In genomic region chr2:231110551-231110950, GRCh38 we compare ENCODE assay signal across 15 cellular contexts. TPM values are rescaled to one million over a fixed set of nuclear protein-coding genes. Genes with fewer than 3 reads are reported as not detected.
A peak's percentile ranks its signal among the peaks of the same experiment; 100 is the strongest.
DNase-seq lines count a peak whose midpoint lies in the region; ATAC-seq, FAIRE-seq and TF ChIP-seq lines count a peak whose summit lies in the region.
"Had no signal": no experiment of that assay in that cellular context is flagged by ENCODE, and none has a peak within 500 bp of the region (broad histone marks: within the 10 kb centered on the region; RNA-seq: fewer than 3 reads in every experiment).

No MANE protein-coding gene starts in this region.

- no peaks in the 10 kb centered on the region for H3K9me1 ChIP-seq in endothelial cell of umbilical vein (replicated peaks; ENCODE audit: control insufficient read depth, extremely low read depth, insufficient read depth, low read length)

- H3K27me3 ChIP-seq in endothelial cell of umbilical vein (ENCODE audit: control insufficient read depth in 2 of 2, insufficient read depth in 2 of 2, low read length in 2 of 2), result no peaks in the 10 kb centered on the region

- BruUV-seq in endothelial cell of umbilical vein (replicated peaks; lab: Mats Ljungman, UMichigan), result no TSS peak

- DNase-seq in AG09309 (ENCODE audit: low read depth) (no peak), M059J (ENCODE audit: low read depth) (peak; percentile 55), endothelial cell of umbilical vein (ENCODE audit: low read depth, low spot score) (peak; percentile 84), mucosa of descending colon (no peak), NCI-H2107 (lab: John Stamatoyannopoulos, UW) (no peak), occipital lobe (lab: John Stamatoyannopoulos, UW) (no peak), iPS-NIHi7 (ENCODE audit: extremely low spot score) (no peak), ecto neural progenitor cell (ENCODE audit: low spot score) (no peak)
- DNase-seq: amniotic stem cell; CD4-positive, CD25-positive, alpha-beta regulatory T cell; NCI-H524 had no signal

- dilution Hi-C loops in endothelial cell of umbilical vein (cut with MboI; ENCODE audit: extremely low pct_ligation_motif_present, low sequenced_read_pairs), result no loop called here

- H3K4me1 ChIP-seq in endothelial cell of umbilical vein (ENCODE audit: control insufficient read depth, extremely low read depth, insufficient read depth, low read length) (peaks cover 12% of the 10 kb centered on the region), mucosa of descending colon (ENCODE audit: low read depth) (no peaks in the 10 kb centered on the region)

- H3K9me3 ChIP-seq in endothelial cell of umbilical vein (replicated peaks; ENCODE audit: control insufficient read depth, insufficient read depth, low read length), result no peaks in the 10 kb centered on the region
- H3K9me3 ChIP-seq in mucosa of descending colon, result no peaks in the 10 kb centered on the region

- no peak overlapping the region for H3K4me2 ChIP-seq in endothelial cell of umbilical vein (ENCODE audit: insufficient read depth, low read length)

- no peak for FAIRE-seq in endothelial cell of umbilical vein (lab: Jason Lieb, UNC)
- FAIRE-seq: GM12891, urothelium cell line had no signal

- no peak overlapping the region for H3K4me3 ChIP-seq in AG09309 (ENCODE audit: control insufficient read depth, low read depth, low read length)
- no peak overlapping the region for H3K4me3 ChIP-seq in endothelial cell of umbilical vein (replicated peaks in 1 of 3; ENCODE audit: insufficient read depth in 1 of 3, low read depth in 1 of 3, low read length in 3 of 3)
- no peak overlapping the region for H3K4me3 ChIP-seq in mucosa of descending colon

- TF ChIP-seq POLR2A in endothelial cell of umbilical vein (IDR thresholded peaks at IDR 0.05; ENCODE audit: low read depth, low read length), result no peak

- no peaks in the 10 kb centered on the region for H4K20me1 ChIP-seq in endothelial cell of umbilical vein (replicated peaks; ENCODE audit: control insufficient read depth, extremely low read depth, insufficient read depth, low read length)

- peaks cover 12% of the 10 kb centered on the region for H3K79me2 ChIP-seq in endothelial cell of umbilical vein (ENCODE audit: control insufficient read depth, insufficient read depth, low read length)

- peaks cover 9 to 15% of the 10 kb centered on the region in 2 experiments for H3K36me3 ChIP-seq in endothelial cell of umbilical vein (ENCODE audit: control insufficient read depth in 2 of 2, extremely low read depth in 1 of 2, insufficient read depth in 2 of 2, low read length in 2 of 2)
- H3K36me3 ChIP-seq in mucosa of descending colon (ENCODE audit: low read depth), result no peaks in the 10 kb centered on the region

- peak; percentile 64 for ATAC-seq in mucosa of descending colon

- H3K9ac ChIP-seq in endothelial cell of umbilical vein (replicated peaks; ENCODE audit: extremely low read depth, insufficient read depth, low read length), result no peak overlapping the region

- CTCF ChIA-PET in endothelial cell of umbilical vein (lab: Charles Lee), result interaction anchor here (0.6 to 5.6 kb wide), 27 partner anchors 11 to 354 kb away, joined by 3 to 116 read pairs (median 6); partner anchors contain the start of genes ARMC9, HTR2B and NCL

- no peak overlapping the region for H2AFZ ChIP-seq in endothelial cell of umbilical vein (ENCODE audit: low read depth, low read length)

- TF ChIP-seq CTCF in AG09309 (IDR thresholded peaks at IDR 0.05; ENCODE audit: control insufficient read depth, insufficient read depth, low read depth, low read length, missing control alignments), result peak; percentile 22
- peak; percentile 15 to 30 for TF ChIP-seq CTCF in endothelial cell of umbilical vein (IDR thresholded peaks at IDR 0.05; ENCODE audit: extremely low read depth in 1 of 2, insufficient read depth in 1 of 2, low read depth in 1 of 2, low read length in 2 of 2)
- no peak for TF ChIP-seq CTCF in mucosa of descending colon (IDR thresholded peaks at IDR 0.05)

- POLR2A ChIA-PET in endothelial cell of umbilical vein (lab: Charles Lee), result no interaction called here

- H3K27ac ChIP-seq in endothelial cell of umbilical vein (ENCODE audit: insufficient read depth, low read depth, low read length), result no peak overlapping the region

- intact Hi-C loops in endothelial cell of umbilical vein (cut with micrococcal nuclease) (loop anchor here (1.0 to 2.0 kb wide), 3 partner anchors 58 to 302 kb away; no protein-coding TSS in a partner anchor), mucosa of descending colon (cut with DNase I, micrococcal nuclease) (no loop called here)

TF ChIP-seq in endothelial cell of umbilical vein, 7 proteins besides CTCF, POLR2A, EP300 and RAD21:
- no peak for TF ChIP-seq FOS (IDR thresholded peaks at IDR 0.05; ENCODE audit: borderline replicate concordance, insufficient read depth, low read length)
- TF ChIP-seq EZH2 (IDR thresholded peaks at IDR 0.05; ENCODE audit: borderline replicate concordance, low read depth, low read length, severe bottlenecking), result no peak
- no peak for TF ChIP-seq MYC (IDR thresholded peaks at IDR 0.05; ENCODE audit: low read depth, low read length)
- no peak for TF ChIP-seq MAX (IDR thresholded peaks at IDR 0.05; ENCODE audit: insufficient read depth, insufficient read length)
- no peak for TF ChIP-seq GATA2 (IDR thresholded peaks at IDR 0.05; ENCODE audit: insufficient read depth, insufficient read length, low read depth, low read length)
- TF ChIP-seq JUN (IDR thresholded peaks at IDR 0.05; ENCODE audit: borderline replicate concordance, insufficient read depth, insufficient read length, low read depth), result no peak
- TF ChIP-seq POLR2AphosphoS5 (IDR thresholded peaks at IDR 0.05; ENCODE audit: insufficient read depth, low read depth, low read length), result no peak

RNA-seq across cellular contexts. Expression of gene HTR2B, which starts 14.3 kb away (rescaled TPM):
- total RNA-seq in M059J (2014; rRNA removed; shearing (Covaris generic)), result not detected in 2 replicates
- 0.55 and 0.93 TPM in 2 replicates for total RNA-seq in endothelial cell of umbilical vein
- polyA plus RNA-seq in endothelial cell of umbilical vein, result 0.84 and 0.88 TPM in 2 replicates
- polyA plus RNA-seq in endothelial cell of umbilical vein (2011; cell fraction: cytosol; rRNA removed), result 0.50 and 0.86 TPM in 2 replicates
- 0.11 and 0.50 TPM in 2 replicates for polyA plus RNA-seq in endothelial cell of umbilical vein (2011; cell fraction: nucleus; rRNA removed)
- polyA plus RNA-seq in endothelial cell of umbilical vein (2012), result 0.44 and 0.76 TPM in 2 replicates
- polyA minus RNA-seq in endothelial cell of umbilical vein, result 2.2 and 2.3 TPM in 2 replicates
- polyA minus RNA-seq in endothelial cell of umbilical vein (2011; cell fraction: cytosol; rRNA and poly(A)+ RNA removed), result not detected
- polyA minus RNA-seq in endothelial cell of umbilical vein (2011; cell fraction: nucleus; rRNA and poly(A)+ RNA removed), result 0.24 and 0.43 TPM in 2 replicates
- 1 to 10 TPM in 1 of 3 donors, under 1 TPM in 2; 0.17 to 4.1 (median 0.22) TPM for total RNA-seq in mucosa of descending colon
- total RNA-seq in occipital lobe, result 0.62 TPM
- total RNA-seq: neural crest cell; T-helper 1 cell treated with Interleukin-12 subunit alpha and Interleukin-12 subunit beta and Interleukin-4 antibody, amounts not matched to agents 30 ng/mL and 1 ng/mL, for 36 hours had no signal

RNA-seq across cellular contexts. Expression of gene PSMD1, which starts 53.9 kb away (rescaled TPM):
- total RNA-seq in M059J (2014; rRNA removed; shearing (Covaris generic)), result 81.2 and 109 TPM in 2 replicates
- 156 and 163 TPM in 2 replicates for total RNA-seq in endothelial cell of umbilical vein
- 209 and 249 TPM in 2 replicates for polyA plus RNA-seq in endothelial cell of umbilical vein
- polyA plus RNA-seq in endothelial cell of umbilical vein (2011; cell fraction: cytosol; rRNA removed), result 144 and 160 TPM in 2 replicates
- 143 and 171 TPM in 2 replicates for polyA plus RNA-seq in endothelial cell of umbilical vein (2011; cell fraction: nucleus; rRNA removed)
- 131 and 202 TPM in 2 replicates for polyA plus RNA-seq in endothelial cell of umbilical vein (2012)
- 716 and 880 TPM in 2 replicates for polyA minus RNA-seq in endothelial cell of umbilical vein
- 72.1 TPM for polyA minus RNA-seq in endothelial cell of umbilical vein (2011; cell fraction: cytosol; rRNA and poly(A)+ RNA removed)
- polyA minus RNA-seq in endothelial cell of umbilical vein (2011; cell fraction: nucleus; rRNA and poly(A)+ RNA removed), result 198 and 272 TPM in 2 replicates
- 10 to 100 TPM; 68.1 to 90.4 (median 76.6) TPM for total RNA-seq in mucosa of descending colon
- total RNA-seq in occipital lobe, result 111 TPM

Comparison
In these comparisons a context has a peak if more than half of its experiments do, and no peak if none do; other contexts are left out.
1. DNase-seq: peak in M059J (single experiment) and endothelial cell of umbilical vein (single experiment); none in AG09309 (single experiment), mucosa of descending colon (0 of 3), NCI-H2107 (single experiment), occipital lobe (single experiment), iPS-NIHi7 (single experiment) and ecto neural progenitor cell (single experiment).